Comparison of ENCODE assay signal across 1 cellular context in genomic region chr2:61510674-61511671, GRCh38.
TF ChIP-seq lines count a peak whose summit lies in the region.

No MANE protein-coding gene starts in this region.

TF ChIP-seq in HepG2, 621 proteins besides CTCF, POLR2A, EP300 and RAD21 (continued from another document):
- TF ChIP-seq ZBTB4 (CRISPR knock-in tag; IDR thresholded peaks at IDR 0.05; ENCODE audit: borderline replicate concordance) = no peak
- no peak for TF ChIP-seq ZMAT5 (CRISPR knock-in tag; IDR thresholded peaks at IDR 0.05; ENCODE audit: borderline replicate concordance, low read depth)
- TF ChIP-seq ZNF326 (CRISPR knock-in tag; IDR thresholded peaks at IDR 0.05; ENCODE audit: borderline replicate concordance) = no peak
- TF ChIP-seq KMT2B (CRISPR knock-in tag; IDR thresholded peaks at IDR 0.05) = no peak
- TF ChIP-seq YEATS2 (CRISPR knock-in tag; IDR thresholded peaks at IDR 0.05; ENCODE audit: borderline replicate concordance) = no peak
- peak; percentile 29 for TF ChIP-seq TEAD3 (CRISPR knock-in tag; optimal IDR thresholded peaks at IDR 0.05; ENCODE audit: borderline replicate concordance)
- TF ChIP-seq CEBPB (IDR thresholded peaks at IDR 0.05; ENCODE audit: borderline replicate concordance, low read depth, low read length) = peak; percentile 32; the same call in 1 of the 2 replicates
- no peak for TF ChIP-seq ZNF781 (CRISPR knock-in tag; IDR thresholded peaks at IDR 0.05; ENCODE audit: borderline replicate concordance, not compliant biosample characterization)
- no peak for TF ChIP-seq ZNF335 (CRISPR knock-in tag; IDR thresholded peaks at IDR 0.05)
- no peak for TF ChIP-seq ZNF331 (CRISPR knock-in tag; IDR thresholded peaks at IDR 0.05)
- TF ChIP-seq ZNF138 (CRISPR knock-in tag; IDR thresholded peaks at IDR 0.05; ENCODE audit: low read depth) = no peak
- TF ChIP-seq ZNF83 (CRISPR knock-in tag; IDR thresholded peaks at IDR 0.05; ENCODE audit: borderline replicate concordance) = no peak
- TF ChIP-seq NONO (IDR thresholded peaks at IDR 0.05) = no peak
- TF ChIP-seq NONO (CRISPR knock-in tag; conservative IDR thresholded peaks at IDR 0.05) = no peak
- TF ChIP-seq ZNF382 (CRISPR knock-in tag; IDR thresholded peaks at IDR 0.05; ENCODE audit: borderline replicate concordance) = no peak
- no peak for TF ChIP-seq MBNL3 (CRISPR knock-in tag; conservative IDR thresholded peaks at IDR 0.05)
- TF ChIP-seq ZC3H4 (CRISPR knock-in tag; IDR thresholded peaks at IDR 0.05; ENCODE audit: borderline replicate concordance) = no peak
- no peak for TF ChIP-seq JUN (CRISPR knock-in tag; IDR thresholded peaks at IDR 0.05)
- TF ChIP-seq ZNF770 (CRISPR knock-in tag; IDR thresholded peaks at IDR 0.05) = peak; percentile 54; the same call in 1 of the 2 replicates
- peak; percentile 62 for TF ChIP-seq CEBPG (CRISPR knock-in tag; IDR thresholded peaks at IDR 0.05)
- TF ChIP-seq RORA (CRISPR knock-in tag; IDR thresholded peaks at IDR 0.05) = no peak
- no peak for TF ChIP-seq ZNF597 (CRISPR knock-in tag; IDR thresholded peaks at IDR 0.05)
- TF ChIP-seq ZNF607 (CRISPR knock-in tag; IDR thresholded peaks at IDR 0.05; ENCODE audit: borderline replicate concordance) = no peak
- no peak for TF ChIP-seq ZNF629 (CRISPR knock-in tag; conservative IDR thresholded peaks at IDR 0.05)
- TF ChIP-seq FOXK1 (CRISPR knock-in tag; IDR thresholded peaks at IDR 0.05; ENCODE audit: borderline replicate concordance, low read depth) = no peak
- no peak for TF ChIP-seq KIAA2018 (CRISPR knock-in tag; IDR thresholded peaks at IDR 0.05; ENCODE audit: borderline replicate concordance)
- TF ChIP-seq ZBTB33 (CRISPR knock-in tag; IDR thresholded peaks at IDR 0.05) = peak; percentile 54; the same call in 1 of the 2 replicates
- no peak for TF ChIP-seq LCORL (IDR thresholded peaks at IDR 0.05)
- no peak for TF ChIP-seq LCORL (CRISPR knock-in tag; IDR thresholded peaks at IDR 0.05)
- TF ChIP-seq TSC22D2 (CRISPR knock-in tag; IDR thresholded peaks at IDR 0.05; ENCODE audit: borderline replicate concordance) = no peak
- no peak for TF ChIP-seq ZFP36 (IDR thresholded peaks at IDR 0.05; ENCODE audit: borderline replicate concordance, low read depth, low read length, partially characterized antibody)
- no peak for TF ChIP-seq ZFY (CRISPR knock-in tag; IDR thresholded peaks at IDR 0.05)
- no peak for TF ChIP-seq ZNF644 (CRISPR knock-in tag; IDR thresholded peaks at IDR 0.05; ENCODE audit: low read depth)
- no peak for TF ChIP-seq ZBTB14 (CRISPR knock-in tag; IDR thresholded peaks at IDR 0.05)
